8 cellular contexts compared by ENCODE assay signal in genomic region chr17:8176998-8177731, GRCh38. TPM values are rescaled to one million over a fixed set of nuclear protein-coding genes. Genes with fewer than 3 reads are reported as not detected.
DNase-seq lines count a peak whose midpoint lies in the region; ATAC-seq and TF ChIP-seq lines count a peak whose summit lies in the region.

No MANE protein-coding gene starts in this region.

- no peak for TF ChIP-seq RAD21 in neural cell (conservative IDR thresholded peaks at IDR 0.05)

- H3K9ac ChIP-seq in MM.1S (ENCODE audit: low read length) = peak overlapping the region; percentile 74; the same call in 1 of the 2 replicates
- H3K9ac ChIP-seq in neural cell (ENCODE audit: low read length) = peak overlapping the region; percentile 90

- H3K4me2 ChIP-seq in MM.1S (ENCODE audit: low read depth, low read length) (peak overlapping the region; percentile 90), neural cell (ENCODE audit: low read length) (peak overlapping the region; percentile 73)

- H3K36me3 ChIP-seq in MM.1S (replicated peaks; ENCODE audit: insufficient read depth, low read length) (no peaks in the 10 kb centered on the region), ectodermal cell (ENCODE audit: control insufficient read depth, insufficient read depth, low read length) (no peaks in the 10 kb centered on the region), neural cell (ENCODE audit: insufficient read depth, low read length) (no peaks in the 10 kb centered on the region)

- H3K27ac ChIP-seq in C4-2B (peak overlapping the region; percentile 88), MM.1S (ENCODE audit: low read length) (no peak overlapping the region), ectodermal cell (ENCODE audit: insufficient read depth, low read depth, low read length, poor library complexity, severe bottlenecking) (no peak overlapping the region), neural cell (ENCODE audit: low read length) (peak overlapping the region; percentile 83)

- ATAC-seq in HG02973 (IDR thresholded peaks at IDR 0.05; ENCODE audit: unreplicated experiment) = no peak

- TF ChIP-seq EP300 in neural cell (conservative IDR thresholded peaks at IDR 0.05; ENCODE audit: poor library complexity, severe bottlenecking) = no peak

- H3K9me2 ChIP-seq in MM.1S (replicated peaks; ENCODE audit: insufficient read depth, low read length) (no peaks in the 10 kb centered on the region), neural cell (ENCODE audit: insufficient read depth, low read length) (no peaks in the 10 kb centered on the region)

- H3F3A ChIP-seq in MM.1S (ENCODE audit: insufficient read depth, low read length) = peaks cover 23% of the 10 kb centered on the region
- peaks cover 9% of the 10 kb centered on the region for H3F3A ChIP-seq in neural cell (ENCODE audit: insufficient read depth, low read length, poor library complexity, severe bottlenecking)

- no peaks in the 10 kb centered on the region for H4K20me1 ChIP-seq in MM.1S (ENCODE audit: insufficient read depth, low read length)
- no peaks in the 10 kb centered on the region for H4K20me1 ChIP-seq in neural cell (ENCODE audit: insufficient read depth)

- H3K4me3 ChIP-seq in MM.1S (ENCODE audit: low read length) (peak overlapping the region; percentile 90), ectodermal cell (ENCODE audit: insufficient read depth, low read depth, low read length) (peak overlapping the region; percentile 63), neural cell (ENCODE audit: low read length) (peak overlapping the region; percentile 81)

- H2AFZ ChIP-seq in MM.1S (ENCODE audit: low read length) (peak overlapping the region; percentile 88), neural cell (ENCODE audit: low read depth, low read length) (peak overlapping the region; percentile 99)

- H3K9me3 ChIP-seq in MM.1S (replicated peaks; ENCODE audit: insufficient read depth, low read length) (no peaks in the 10 kb centered on the region), ectodermal cell (ENCODE audit: control insufficient read depth, low read length) (no peaks in the 10 kb centered on the region), neural cell (ENCODE audit: low read length) (no peaks in the 10 kb centered on the region)

- no peaks in the 10 kb centered on the region for H3K27me3 ChIP-seq in MM.1S (replicated peaks; ENCODE audit: insufficient read depth, low read length)
- no peaks in the 10 kb centered on the region for H3K27me3 ChIP-seq in ectodermal cell (ENCODE audit: control insufficient read depth, insufficient read depth, low read length, poor library complexity, severe bottlenecking)
- no peaks in the 10 kb centered on the region for H3K27me3 ChIP-seq in neural cell (ENCODE audit: insufficient read depth, low read depth, low read length)

- no peaks in the 10 kb centered on the region; the same call in 1 of the 2 replicates for H3K79me2 ChIP-seq in MM.1S (ENCODE audit: low read length)
- H3K79me2 ChIP-seq in neural cell (replicated peaks; ENCODE audit: insufficient read depth, low read length) = no peaks in the 10 kb centered on the region

- DNase-seq in MM.1S = no peak
- DNase-seq in globus pallidus (ENCODE audit: low spot score) = no peak
- DNase-seq in NCI-H524 (lab: John Stamatoyannopoulos, UW) = no peak
- no peak for DNase-seq in hippocampal formation (lab: John Stamatoyannopoulos, UW)

- TF ChIP-seq CTCF in C4-2B (conservative IDR thresholded peaks at IDR 0.05) (no peak), MM.1S (IDR thresholded peaks at IDR 0.05; ENCODE audit: low read length) (no peak), neural cell (IDR thresholded peaks at IDR 0.05; ENCODE audit: poor library complexity, severe bottlenecking) (no peak)

- WGBS in ectodermal cell, 2 experiments = 81 to 82% methylated on average over 19 of the region's 19 CpGs

- H3K4me1 ChIP-seq in MM.1S (ENCODE audit: low read length) (peaks cover 17% of the 10 kb centered on the region; the same call in 1 of the 2 replicates), ectodermal cell (ENCODE audit: control insufficient read depth, insufficient read depth, low read length) (peaks cover 23% of the 10 kb centered on the region)

TF ChIP-seq in neural cell, 6 proteins besides CTCF, POLR2A, EP300 and RAD21:
- TF ChIP-seq EZH2 (IDR thresholded peaks at IDR 0.05; ENCODE audit: borderline replicate concordance, insufficient read depth, low read length, poor library complexity, severe bottlenecking) (no peak), MXI1 (conservative IDR thresholded peaks at IDR 0.05; ENCODE audit: poor library complexity, severe bottlenecking) (no peak), REST (IDR thresholded peaks at IDR 0.05; ENCODE audit: borderline replicate concordance) (no peak), TAF1 (IDR thresholded peaks at IDR 0.05; ENCODE audit: low read depth) (no peak), POLR2AphosphoS5 (IDR thresholded peaks at IDR 0.05) (no peak), SMC3 (conservative IDR thresholded peaks at IDR 0.05; ENCODE audit: poor library complexity) (no peak)

RNA-seq across cellular contexts. Expression of gene TMEM107, which starts 1.0 kb away (rescaled TPM):
- 18.8 TPM for polyA plus RNA-seq in ectodermal cell (2013, experiment 1 of 4)
- polyA plus RNA-seq in ectodermal cell (2013, experiment 2 of 4) = 18.2 TPM
- polyA plus RNA-seq in ectodermal cell (2013, experiment 3 of 4) = 31.3 TPM
- 28.9 TPM for polyA plus RNA-seq in ectodermal cell (2013, experiment 4 of 4)
- polyA plus RNA-seq in neural cell = 23.3 and 31.7 TPM in 2 replicates
- polyA minus RNA-seq in neural cell = 46.0 and 56.4 TPM in 2 replicates

RNA-seq across cellular contexts. Expression of gene BORCS6, which starts 12.8 kb away (rescaled TPM):
- polyA plus RNA-seq in ectodermal cell (2013, experiment 1 of 4) = 3.2 TPM
- 3.4 TPM for polyA plus RNA-seq in ectodermal cell (2013, experiment 2 of 4)
- polyA plus RNA-seq in ectodermal cell (2013, experiment 3 of 4) = 2.9 TPM
- 3.1 TPM for polyA plus RNA-seq in ectodermal cell (2013, experiment 4 of 4)
- 12.1 and 13.7 TPM in 2 replicates for polyA plus RNA-seq in neural cell
- polyA minus RNA-seq in neural cell = 12.0 and 14.6 TPM in 2 replicates

RNA-seq across cellular contexts. Expression of gene VAMP2, which starts 14.4 kb away (rescaled TPM):
- polyA plus RNA-seq in ectodermal cell (2013, experiment 1 of 4) = 50.3 TPM
- polyA plus RNA-seq in ectodermal cell (2013, experiment 2 of 4) = 44.8 TPM
- polyA plus RNA-seq in ectodermal cell (2013, experiment 3 of 4) = 38.2 TPM
- 47.1 TPM for polyA plus RNA-seq in ectodermal cell (2013, experiment 4 of 4)
- 91.6 and 98.3 TPM in 2 replicates for polyA plus RNA-seq in neural cell
- polyA minus RNA-seq in neural cell = 80.3 and 88.3 TPM in 2 replicates

RNA-seq across cellular contexts. Expression of gene PER1, which starts 25.0 kb away (rescaled TPM):
- polyA plus RNA-seq in ectodermal cell (2013, experiment 1 of 4) = 20.6 TPM
- polyA plus RNA-seq in ectodermal cell (2013, experiment 2 of 4) = 22.6 TPM
- polyA plus RNA-seq in ectodermal cell (2013, experiment 3 of 4) = 20.0 TPM
- polyA plus RNA-seq in ectodermal cell (2013, experiment 4 of 4) = 21.2 TPM
- polyA plus RNA-seq in neural cell = 1.9 and 2.0 TPM in 2 replicates
- 16.8 and 20.2 TPM in 2 replicates for polyA minus RNA-seq in neural cell

RNA-seq across cellular contexts. Expression of gene AURKB, which starts 33.2 kb away (rescaled TPM):
- polyA plus RNA-seq in ectodermal cell (2013, experiment 1 of 4) = 130 TPM
- polyA plus RNA-seq in ectodermal cell (2013, experiment 2 of 4) = 101 TPM
- 122 TPM for polyA plus RNA-seq in ectodermal cell (2013, experiment 3 of 4)
- 129 TPM for polyA plus RNA-seq in ectodermal cell (2013, experiment 4 of 4)
- 0.84 and 4.8 TPM in 2 replicates for polyA plus RNA-seq in neural cell
- polyA minus RNA-seq in neural cell = 0.97 and 2.9 TPM in 2 replicates

Comparison
In these comparisons a context has a peak if more than half of its experiments do, and no peak if none do; other contexts are left out.
1. H3K27ac ChIP-seq: peak in C4-2B (single experiment) and neural cell (single experiment); none in MM.1S (single experiment) and ectodermal cell (single experiment).
2. Peak in every context shown above with its lines, with median percentiles within 50 percentile points of each other: H3K4me3 ChIP-seq.